14 cellular contexts compared by ENCODE assay signal in the genomic region with DNA sequence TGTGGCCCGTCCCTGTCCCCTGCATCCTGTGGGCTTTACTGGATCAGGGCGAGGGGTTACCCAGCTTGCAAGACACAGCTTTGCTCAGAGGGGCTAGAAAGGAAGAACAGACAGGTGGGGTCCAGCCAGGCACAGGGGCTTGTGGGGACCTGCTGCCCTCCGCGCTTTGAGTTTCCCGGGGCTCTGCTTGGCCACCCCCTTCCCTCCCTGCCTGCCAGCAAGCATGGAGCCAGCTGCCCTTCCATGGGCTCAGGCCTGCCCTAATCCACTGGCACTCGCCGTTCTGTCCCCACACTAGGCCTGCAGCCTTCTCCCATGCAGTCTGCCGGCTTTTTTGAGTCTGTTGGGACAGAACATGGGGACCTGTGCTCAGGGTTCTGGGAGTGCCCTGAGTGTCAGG. TPM values are rescaled to one million over a fixed set of nuclear protein-coding genes. Genes with fewer than 3 reads are reported as not detected.
DNase-seq lines count a peak whose midpoint lies in the region; ATAC-seq, FAIRE-seq and TF ChIP-seq lines count a peak whose summit lies in the region.
"Had no signal": no experiment of that assay in that cellular context is flagged by ENCODE, and none has a peak within 500 bp of the region (broad histone marks: within the 10 kb centered on the region; RNA-seq: fewer than 3 reads in every experiment).

No MANE protein-coding gene starts in this region.

- ATAC-seq in T-helper 17 cell, result no peak
- no peak for ATAC-seq in stimulated activated naive CD8-positive, alpha-beta T cell treated with anti-CD3 and anti-CD28 coated beads, Interleukin-15, amount 100 ng/mL, for 72 hours
- no peak for ATAC-seq in pancreas

- peaks cover 13% of the 10 kb centered on the region for H3K36me3 Mint-ChIP-seq in activated T-cell treated with anti-CD3 and anti-CD28 coated beads, Interleukin-2, amount 50 U/mL, for 24 hours (ENCODE audit: low read depth)
- H3K36me3 Mint-ChIP-seq in T-helper 17 cell (ENCODE audit: low read depth), result no peaks in the 10 kb centered on the region
- peaks cover 8% of the 10 kb centered on the region for H3K36me3 Mint-ChIP-seq in endothelial cell (ENCODE audit: low read depth, unreplicated experiment)

- no peak for FAIRE-seq in pancreas (lab: Jason Lieb, UNC)
- FAIRE-seq: small intestine had no signal

- peaks cover 70% of the 10 kb centered on the region for H3K4me1 Mint-ChIP-seq in activated T-cell treated with anti-CD3 and anti-CD28 coated beads, Interleukin-2, amount 50 U/mL, for 24 hours (ENCODE audit: low read depth)
- H3K4me1 Mint-ChIP-seq in T-helper 17 cell (peaks cover 43% of the 10 kb centered on the region), endothelial cell (ENCODE audit: unreplicated experiment) (peaks cover 67% of the 10 kb centered on the region)
- peaks cover 73% of the 10 kb centered on the region for H3K4me1 Mint-ChIP-seq in stimulated activated naive CD8-positive, alpha-beta T cell treated with anti-CD3 and anti-CD28 coated beads, Interleukin-15, amount 100 ng/mL, for 72 hours

- peak overlapping the region; percentile 90 for H3K27ac Mint-ChIP-seq in activated T-cell treated with anti-CD3 and anti-CD28 coated beads, Interleukin-2, amount 50 U/mL, for 24 hours
- H3K27ac Mint-ChIP-seq in T-helper 17 cell, result peak overlapping the region; percentile 89
- peak overlapping the region; percentile 88 for H3K27ac Mint-ChIP-seq in endothelial cell (ENCODE audit: unreplicated experiment)
- H3K27ac Mint-ChIP-seq in stimulated activated naive CD8-positive, alpha-beta T cell treated with anti-CD3 and anti-CD28 coated beads, Interleukin-15, amount 100 ng/mL, for 72 hours, result peak overlapping the region; percentile 91 to 97

- no peak overlapping the region for H3K27ac ChIP-seq in pancreas
- H3K27ac ChIP-seq: cardiac muscle cell had no signal

- peaks cover 0 to 7% (median 2%) of the 10 kb centered on the region in 3 donors for H3K36me3 ChIP-seq in pancreas

- H3K27me3 Mint-ChIP-seq in activated T-cell treated with anti-CD3 and anti-CD28 coated beads, Interleukin-2, amount 50 U/mL, for 24 hours, result no peaks in the 10 kb centered on the region
- no peaks in the 10 kb centered on the region for H3K27me3 Mint-ChIP-seq in T-helper 17 cell
- H3K27me3 Mint-ChIP-seq in endothelial cell (ENCODE audit: unreplicated experiment), result peaks cover 24% of the 10 kb centered on the region
- no peaks in the 10 kb centered on the region for H3K27me3 Mint-ChIP-seq in stimulated activated naive CD8-positive, alpha-beta T cell treated with anti-CD3 and anti-CD28 coated beads, Interleukin-15, amount 100 ng/mL, for 72 hours

- H3K9me3 ChIP-seq in T-helper 17 cell (ENCODE audit: control insufficient read depth, low read length, poor library complexity, severe bottlenecking) (no peaks in the 10 kb centered on the region), pancreas (no peaks in the 10 kb centered on the region)

- H3K27me3 ChIP-seq in pancreas, result no peaks in the 10 kb centered on the region
- H3K27me3 ChIP-seq: cardiac muscle cell had no signal

- 90 to 93% methylated on average over 8 of the region's 8 CpGs for WGBS in pancreas, 2 donors

- intact Hi-C loops in pancreas (cut with DNase I), result no loop called here

- no peaks in the 10 kb centered on the region for H3K9me3 Mint-ChIP-seq in activated T-cell treated with anti-CD3 and anti-CD28 coated beads, Interleukin-2, amount 50 U/mL, for 24 hours
- H3K9me3 Mint-ChIP-seq in endothelial cell (ENCODE audit: unreplicated experiment), result no peaks in the 10 kb centered on the region
- H3K9me3 Mint-ChIP-seq in stimulated activated naive CD8-positive, alpha-beta T cell treated with anti-CD3 and anti-CD28 coated beads, Interleukin-15, amount 100 ng/mL, for 72 hours, result no peaks in the 10 kb centered on the region

- H3K4me3 ChIP-seq in pancreas, result no peak overlapping the region
- H3K4me3 ChIP-seq: cardiac muscle cell had no signal

- TF ChIP-seq CTCF in endothelial cell (IDR thresholded peaks at IDR 0.05; ENCODE audit: unreplicated experiment), result no peak
- no peak for TF ChIP-seq CTCF in pancreas (IDR thresholded peaks at IDR 0.05)

- peaks cover 0 to 24% (median 10%) of the 10 kb centered on the region in 3 donors for H3K4me1 ChIP-seq in pancreas

- no peak for DNase-seq in activated T-cell treated with anti-CD3 and anti-CD28 coated beads, Interleukin-2, amount 50 U/mL, for 24 hours
- DNase-seq in activated T-cell treated with anti-CD3 and anti-CD28 coated beads, Interleukin-2, amount 50 U/mL, for 48 hours, result no peak
- DNase-seq in T-helper 17 cell (no peak), endothelial cell (ENCODE audit: low spot score) (no peak), pancreas (no peak), DMS79 (lab: John Stamatoyannopoulos, UW) (no peak), NCI-H2107 (lab: John Stamatoyannopoulos, UW) (no peak)
- DNase-seq in stimulated activated naive CD8-positive, alpha-beta T cell treated with anti-CD3 and anti-CD28 coated beads, Interleukin-15, amount 100 ng/mL, for 72 hours, result no peak
- DNase-seq: DMS 273 treated with DMSO at 0.1 percent for 48 hours, KBM-7, NCI-H526, SHP77 treated with DMSO at 0.1 percent for 48 hours, small intestine had no signal

- H3K4me3 Mint-ChIP-seq in activated T-cell treated with anti-CD3 and anti-CD28 coated beads, Interleukin-2, amount 50 U/mL, for 24 hours, result no peak overlapping the region
- H3K4me3 Mint-ChIP-seq in T-helper 17 cell (peak overlapping the region; percentile 85), endothelial cell (ENCODE audit: unreplicated experiment) (peak overlapping the region; percentile 62)
- peak overlapping the region; percentile 85 to 91 for H3K4me3 Mint-ChIP-seq in stimulated activated naive CD8-positive, alpha-beta T cell treated with anti-CD3 and anti-CD28 coated beads, Interleukin-15, amount 100 ng/mL, for 72 hours

RNA-seq across cellular contexts. Expression of gene SNN, which starts 3.4 kb away (rescaled TPM):
- 10 to 100 TPM; 27.8 to 89.7 TPM for total RNA-seq in T-helper 17 cell
- total RNA-seq in endothelial cell (ENCODE audit: unreplicated experiment), result 163 TPM
- total RNA-seq in pancreas, result 10 to 100 TPM in 1 of 6 donors, 1 to 10 TPM in 5; 3.9 to 10.6 (median 4.5) TPM
- polyA plus RNA-seq in pancreas, result 1 to 10 TPM; 4.0 to 4.6 TPM
